Comparison of ENCODE assay signal across 11 cellular contexts in genomic region chr1:158752155-158752712, GRCh38. TPM values are rescaled to one million over a fixed set of nuclear protein-coding genes. Genes with fewer than 3 reads are reported as not detected.
"Had no signal": no experiment of that assay in that cellular context is flagged by ENCODE, and none has a peak within 500 bp of the region (broad histone marks: within the 10 kb centered on the region; RNA-seq: fewer than 3 reads in every experiment).

No MANE protein-coding gene starts in this region.

- DNase-seq: GM23248, H7, HFFc6, KG1 had no signal

- H3K9me3 ChIP-seq: HAP-1 had no signal

- H3K36me3 Mint-ChIP-seq: IgD-negative memory B cell had no signal

- H3K4me3 Mint-ChIP-seq: HFFc6, IgD-negative memory B cell had no signal

- ATAC-seq: HCT116, HepG2 had no signal

- H3K4me1 Mint-ChIP-seq: IgD-negative memory B cell had no signal

- H3K4me3 ChIP-seq: GM23248, HAP-1 had no signal

- H3K4me1 ChIP-seq: HAP-1 had no signal

- H3K36me3 ChIP-seq: HAP-1 had no signal

- H3K9ac ChIP-seq: GM23248 had no signal

- H2AFZ ChIP-seq: GM23248 had no signal

- H3K27ac ChIP-seq: GM23248, HL-60 had no signal

- H3K27ac Mint-ChIP-seq: HFFc6, IgD-negative memory B cell had no signal

RNA-seq across cellular contexts. Expression of gene OR6K6, which starts 2.3 kb away (rescaled TPM):
- total RNA-seq: GM23248, H4, H7, HepG2, HFFc6, HT1080 had no signal
- polyA plus RNA-seq: GM23248, HepG2, IgD-negative memory B cell had no signal

RNA-seq across cellular contexts. Expression of gene OR6N1, which starts 19.8 kb away (rescaled TPM):
- total RNA-seq: GM23248, H4, H7, HepG2, HFFc6, HT1080 had no signal
- polyA plus RNA-seq: GM23248, HepG2, IgD-negative memory B cell had no signal

RNA-seq across cellular contexts. Expression of gene OR6N2, which starts 28.8 kb away (rescaled TPM):
- total RNA-seq: GM23248, H4, H7, HepG2, HFFc6, HT1080 had no signal
- polyA plus RNA-seq: GM23248, HepG2, IgD-negative memory B cell had no signal

RNA-seq across cellular contexts. Expression of gene OR6K3, which starts 31.7 kb away (rescaled TPM):
- total RNA-seq: GM23248, H4, H7, HepG2, HFFc6, HT1080 had no signal
- polyA plus RNA-seq: GM23248, HepG2, IgD-negative memory B cell had no signal

RNA-seq across cellular contexts. Expression of gene OR6K2, which starts 51.8 kb away (rescaled TPM):
- total RNA-seq: GM23248, H4, H7, HepG2, HFFc6, HT1080 had no signal
- polyA plus RNA-seq: GM23248, HepG2, IgD-negative memory B cell had no signal
